In genomic region chr11:19429108-19429760, GRCh38 we compare ENCODE assay signal across 25 cellular contexts.
DNase-seq lines count a peak whose midpoint lies in the region; ATAC-seq, FAIRE-seq and TF ChIP-seq lines count a peak whose summit lies in the region.
"Had no signal": no experiment of that assay in that cellular context is flagged by ENCODE, and none has a peak within 500 bp of the region (broad histone marks: within the 10 kb centered on the region; RNA-seq: fewer than 3 reads in every experiment).

No MANE protein-coding gene starts in this region.

- peak overlapping the region; percentile 49 to 66 for H3K27ac ChIP-seq in liver (ENCODE audit: low read depth in 1 of 2, low read length in 2 of 2)
- H3K27ac ChIP-seq in HepG2 (ENCODE audit: extremely low read length, insufficient read depth, low read length) = no peak overlapping the region
- peak overlapping the region; percentile 62 for H3K27ac ChIP-seq in hepatocyte
- H3K27ac ChIP-seq: A549, lower lobe of right lung, psoas muscle had no signal

- peak; percentile 66 to 71 for TF ChIP-seq RAD21 in liver (IDR thresholded peaks at IDR 0.05)
- no peak for TF ChIP-seq RAD21 in HepG2 (CRISPR knock-in tag; IDR thresholded peaks at IDR 0.05)

- H3K79me2 ChIP-seq in HepG2 (ENCODE audit: insufficient read depth, low read length) = no peaks in the 10 kb centered on the region
- no peaks in the 10 kb centered on the region for H3K79me2 ChIP-seq in hepatocyte

- FAIRE-seq in HepG2 (lab: Jason Lieb, UNC) (no peak), D721Med (lab: Jason Lieb, UNC) (no peak)
- FAIRE-seq: A549, kidney had no signal

- POLR2A ChIA-PET in HepG2 (lab: Yijun Ruan, JAX) = no interaction called here

- no TSS peak for BruUV-seq in HepG2 (replicated peaks; lab: Mats Ljungman, UMichigan)

- H3K4me3 ChIP-seq in liver (ENCODE audit: low read depth in 1 of 3, low read length in 3 of 3) (no peak overlapping the region), HepG2 (replicated peaks in 1 of 3; ENCODE audit: insufficient read depth in 1 of 3, low read depth in 2 of 3, low read length in 3 of 3) (no peak overlapping the region), hepatocyte (no peak overlapping the region)
- H3K4me3 ChIP-seq: A549, lower lobe of right lung, psoas muscle had no signal

- CTCF ChIA-PET in HepG2 (lab: Yijun Ruan, JAX; ENCODE audit: low intra/inter-chr PET ratio, low total read pairs) = no interaction called here

- TF ChIP-seq POLR2A in HepG2 (IDR thresholded peaks at IDR 0.05; ENCODE audit: insufficient read depth in 1 of 2, low read depth in 2 of 2, low read length in 2 of 2) = no peak

- H2AFZ ChIP-seq in HepG2 (ENCODE audit: low read length) (no peak overlapping the region), hepatocyte (no peak overlapping the region)

- H3K9ac ChIP-seq in liver (ENCODE audit: low read depth in 1 of 2, low read length in 2 of 2) = no peak overlapping the region
- no peak overlapping the region for H3K9ac ChIP-seq in HepG2 (ENCODE audit: insufficient read depth, low read depth, low read length)

- H4K20me1 ChIP-seq in HepG2 (ENCODE audit: insufficient read depth, low read length) = no peaks in the 10 kb centered on the region
- no peaks in the 10 kb centered on the region for H4K20me1 ChIP-seq in hepatocyte (ENCODE audit: insufficient read depth, poor library complexity, severe bottlenecking)

- intact Hi-C loops in HepG2 (cut with micrococcal nuclease; ENCODE audit: unreplicated experiment) = no loop called here

- H3K27me3 ChIP-seq in liver (ENCODE audit: control insufficient read depth in 4 of 4, insufficient read depth in 4 of 4, low read length in 3 of 4) (no peaks in the 10 kb centered on the region), HepG2 (ENCODE audit: control insufficient read depth in 1 of 2, insufficient read depth in 2 of 2, low read length in 2 of 2) (peaks cover 2 to 12% of the 10 kb centered on the region in 2 experiments; a peak in 2 of 5 replicates), hepatocyte (no peaks in the 10 kb centered on the region)

- TF ChIP-seq EP300 in HepG2 (IDR thresholded peaks at IDR 0.05; ENCODE audit: low read depth in 2 of 2, low read length in 2 of 2) = no peak
- TF ChIP-seq EP300 in HepG2 (CRISPR knock-in tag; IDR thresholded peaks at IDR 0.05; ENCODE audit: borderline replicate concordance) = no peak

- no peaks in the 10 kb centered on the region for H3K9me2 ChIP-seq in hepatocyte (replicated peaks; ENCODE audit: insufficient read depth)

- ATAC-seq in HepG2 (no peak), HG03521 (IDR thresholded peaks at IDR 0.05; ENCODE audit: unreplicated experiment) (no peak)
- ATAC-seq: lower lobe of right lung, psoas muscle had no signal

- no peaks in the 10 kb centered on the region for H3K9me3 ChIP-seq in liver (ENCODE audit: control insufficient read depth in 4 of 4, low read length in 3 of 4)
- no peaks in the 10 kb centered on the region for H3K9me3 ChIP-seq in HepG2 (ENCODE audit: low read length)
- no peaks in the 10 kb centered on the region for H3K9me3 ChIP-seq in hepatocyte (ENCODE audit: low read depth)
- H3K9me3 ChIP-seq: A549, lower lobe of right lung, psoas muscle had no signal

- in situ Hi-C loops in HepG2 (cut with HindIII; ENCODE audit: extremely low pct_ligation_motif_present, low pct_unique_long_range_greater_than_20kb) = no loop called here

- WGBS in liver = 29% methylated on average over 3 of the region's 3 CpGs
- WGBS in HepG2 (ENCODE audit: low lambda C conversion rate) = 13% methylated on average over 3 of the region's 3 CpGs
- WGBS in hepatocyte (ENCODE audit: low lambda C conversion rate, missing lambda C conversion rate) = 76% methylated on average over 3 of the region's 3 CpGs

- TF ChIP-seq CTCF in liver (IDR thresholded peaks at IDR 0.05; ENCODE audit: low read depth, low read length, missing input control) (no peak), HepG2 (CRISPR knock-in tag; IDR thresholded peaks at IDR 0.05) (no peak), hepatocyte (IDR thresholded peaks at IDR 0.05; ENCODE audit: poor library complexity) (no peak), D721Med (IDR thresholded peaks at IDR 0.05; ENCODE audit: insufficient read depth, missing control alignments) (no peak)

- H3K4me1 ChIP-seq in liver (ENCODE audit: control insufficient read depth in 4 of 4, insufficient read depth in 4 of 4, low read length in 3 of 4) (peaks cover 8 to 30% (median 28%) of the 10 kb centered on the region in 4 donors), HepG2 (ENCODE audit: insufficient read depth, low read length) (no peaks in the 10 kb centered on the region), hepatocyte (ENCODE audit: insufficient read depth) (no peaks in the 10 kb centered on the region)
- H3K4me1 ChIP-seq: psoas muscle had no signal

- DNase-seq in HepG2 (ENCODE audit: low spot score) (no peak), NOMO-1 treated with dmso at 0.1 percent for 144 hours (lab: John Stamatoyannopoulos, UW; ENCODE audit: unreplicated experiment) (peak; percentile 31), hepatocyte (ENCODE audit: low spot score) (no peak), D721Med (ENCODE audit: insufficient read length, low spot score) (no peak), NCI-H2171 treated with DMSO at 0.1 percent for 48 hours (lab: John Stamatoyannopoulos, UW) (no peak), NCI-H2029 (lab: John Stamatoyannopoulos, UW) (no peak)
- DNase-seq: activated CD4-positive, alpha-beta memory T cell treated with anti-CD3 and anti-CD28 coated beads, Interleukin-2, amount 10 ng/mL, durations not matched to agents 7 days and 5 days; activated CD8-positive, alpha-beta memory T cell treated with anti-CD3 and anti-CD28 coated beads, Interleukin-2, amount 50 U/mL, for 4 hours; activated naive CD4-positive, alpha-beta T cell; AML-193; CD4-positive, alpha-beta T cell; central memory CD4-positive, alpha-beta T cell; DND-41; endodermal cell; foreskin fibroblast; H7; kidney; lower lobe of right lung; NCI-H1048; NCI-H1694 treated with DMSO at 0.1 percent for 48 hours; occipital lobe; psoas muscle had no signal

- H3K36me3 ChIP-seq in liver (ENCODE audit: control insufficient read depth in 4 of 4, insufficient read depth in 3 of 4, low read depth in 1 of 4, low read length in 3 of 4) = no peaks in the 10 kb centered on the region
- H3K36me3 ChIP-seq in HepG2 (replicated peaks in 1 of 2; ENCODE audit: control insufficient read depth in 1 of 2, insufficient read depth in 2 of 2, low read length in 2 of 2) = no peaks in the 10 kb centered on the region
- no peaks in the 10 kb centered on the region for H3K36me3 ChIP-seq in hepatocyte (replicated peaks; ENCODE audit: insufficient read depth, low read depth)
- H3K36me3 ChIP-seq: lower lobe of right lung had no signal

- H3K4me2 ChIP-seq in HepG2 (ENCODE audit: low read depth, low read length) (no peak overlapping the region), hepatocyte (no peak overlapping the region)
- H3K4me2 ChIP-seq: A549 had no signal

TF ChIP-seq in liver, 16 proteins besides CTCF, POLR2A, EP300 and RAD21 (continues in another document):
- TF ChIP-seq ATF3 (IDR thresholded peaks at IDR 0.05) = no peak
- TF ChIP-seq MAX (IDR thresholded peaks at IDR 0.05) = peak; percentile 90
- peak; percentile 98 to 99 for TF ChIP-seq HNF4A (conservative IDR thresholded peaks at IDR 0.05)
- TF ChIP-seq SP1 (IDR thresholded peaks at IDR 0.05) = peak; percentile 90
- peak; percentile 80 for TF ChIP-seq YY1 (IDR thresholded peaks at IDR 0.05)
- no peak for TF ChIP-seq TAF1 (conservative IDR thresholded peaks at IDR 0.05)
- TF ChIP-seq GABPA (IDR thresholded peaks at IDR 0.05 in 1 of 2, conservative IDR thresholded peaks at IDR 0.05 in 1 of 2) = peak in 1 of 2 donors; percentile 56
- TF ChIP-seq EGR1 (IDR thresholded peaks at IDR 0.05; ENCODE audit: low read depth in 2 of 2) = peak in 1 of 2 donors; percentile 62
- peak; percentile 50 for TF ChIP-seq NR2F2 (IDR thresholded peaks at IDR 0.05)

TF ChIP-seq in HepG2, 621 proteins besides CTCF, POLR2A, EP300 and RAD21:
- TF ChIP-seq ZKSCAN8 (CRISPR knock-in tag; IDR thresholded peaks at IDR 0.05; ENCODE audit: borderline replicate concordance) (no peak), PLSCR1 (CRISPR knock-in tag; IDR thresholded peaks at IDR 0.05; ENCODE audit: borderline replicate concordance) (no peak), RFXANK (CRISPR knock-in tag; IDR thresholded peaks at IDR 0.05) (no peak), ZNF18 (CRISPR knock-in tag; IDR thresholded peaks at IDR 0.05; ENCODE audit: insufficient replicate concordance) (no peak), ZNF33A (CRISPR knock-in tag; IDR thresholded peaks at IDR 0.05; ENCODE audit: borderline replicate concordance) (no peak)
